ENCODE assay signal across 26 cellular contexts in the genomic region with DNA sequence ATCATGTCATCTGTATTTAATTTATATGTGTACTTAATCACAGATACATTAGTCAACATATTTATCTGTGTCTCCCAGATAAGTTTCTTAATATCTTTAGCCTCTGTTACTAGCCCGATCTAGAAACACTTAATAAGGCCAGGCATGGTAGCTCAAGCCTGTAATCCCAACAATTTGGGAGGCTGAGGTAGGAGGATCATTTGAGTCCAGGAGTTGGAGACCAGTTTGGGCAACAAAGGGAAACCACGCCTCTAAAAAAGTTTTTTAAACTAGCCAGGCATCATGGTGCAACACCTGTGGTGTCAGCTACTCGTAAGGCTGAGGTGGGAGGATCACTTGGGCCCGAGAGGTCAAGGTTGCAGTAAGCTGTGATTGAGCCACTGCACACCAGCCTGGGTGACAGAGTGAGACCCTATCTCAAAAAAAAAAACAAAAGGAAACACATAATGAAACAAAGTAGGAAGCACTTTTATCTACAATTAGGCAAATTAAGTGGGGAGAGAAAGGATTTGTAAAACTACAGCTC.
"Had no signal": no experiment of that assay in that cellular context is flagged by ENCODE, and none has a peak within 500 bp of the region (broad histone marks: within the 10 kb centered on the region; RNA-seq: fewer than 3 reads in every experiment).

No MANE protein-coding gene starts in this region.

- H3K4me3 ChIP-seq: left ventricle myocardium inferior, lung, neural progenitor cell, ovary, right atrium auricular region, skin epidermis, stomach, testis, thyroid gland, transverse colon, upper lobe of right lung had no signal

- H3K27ac ChIP-seq: left ventricle myocardium inferior, neural progenitor cell, neutrophil, ovary, right atrium auricular region, skin epidermis, stomach, testis, thyroid gland, transverse colon, upper lobe of right lung had no signal

- H3K36me3 ChIP-seq: neutrophil, ovary, right atrium auricular region, stomach, thyroid gland, transverse colon, upper lobe of right lung had no signal

- H3K4me1 ChIP-seq: left ventricle myocardium inferior, right atrium auricular region, testis, upper lobe of right lung had no signal

- H3K27me3 ChIP-seq: neural progenitor cell, neutrophil, ovary, right atrium auricular region, stomach, testis, thyroid gland, transverse colon, upper lobe of right lung had no signal

- H3K4me3 Mint-ChIP-seq: mesothelial cell of epicardium; naive B cell; natural killer cell; nephron progenitor cell; neural progenitor cell; stimulated activated naive B cell treated with anti-CD40 and anti-IgM and Interleukin-4, amounts not matched to agents 10 μg/mL and 1 μg/mL and 100 μg/mL, for 72 hours had no signal

- H3K9me3 Mint-ChIP-seq: mesothelial cell of epicardium; naive B cell; natural killer cell; stimulated activated naive B cell treated with anti-CD40 and anti-IgM and Interleukin-4, amounts not matched to agents 10 μg/mL and 1 μg/mL and 100 μg/mL, for 72 hours had no signal

- H3K9me3 ChIP-seq: left ventricle myocardium inferior, neutrophil, ovary, right atrium auricular region, stomach, testis, thyroid gland, transverse colon, upper lobe of right lung had no signal

- DNase-seq: islet precursor cell; left ventricle myocardium inferior; mesendoderm; naive B cell; natural killer cell; nephron progenitor cell; occipital lobe; ovary; stimulated activated CD4-positive, alpha-beta T cell treated with anti-CD3 and anti-CD28 coated beads, Interleukin-12 subunit alpha, Interleukin-12 subunit beta, amount 100 ng/mL, for 4 hours; stimulated activated CD4-positive, alpha-beta T cell treated with anti-CD3 and anti-CD28 coated beads, Interleukin-15, amount 100 ng/mL, for 24 hours; stimulated activated CD4-positive, alpha-beta T cell treated with anti-CD3 and anti-CD28 coated beads, Interleukin-2, amount 100 ng/mL, for 24 hours; stimulated activated CD4-positive, alpha-beta T cell treated with anti-CD3 and anti-CD28 coated beads, Interleukin-4, amount 100 ng/mL, for 1 hour; stimulated activated naive B cell treated with anti-CD40 and anti-IgM and Interleukin-4, amounts not matched to agents 10 μg/mL and 1 μg/mL and 100 μg/mL, for 72 hours; stimulated activated naive CD8-positive, alpha-beta T cell treated with anti-CD3 and anti-CD28 coated beads, Interleukin-15, Interleukin-2, amounts not matched to agents 100 U/mL and 50 U/mL, for 24 hours; stomach; testis; thyroid gland; transverse colon; upper lobe of right lung had no signal

- H3K9ac ChIP-seq: neural progenitor cell had no signal

- H3K27me3 Mint-ChIP-seq: naive B cell; progenitor cell of endocrine pancreas; stimulated activated naive B cell treated with anti-CD40 and anti-IgM and Interleukin-4, amounts not matched to agents 10 μg/mL and 1 μg/mL and 100 μg/mL, for 72 hours had no signal

- H3K36me3 Mint-ChIP-seq: naive B cell, natural killer cell had no signal

- H3K4me1 Mint-ChIP-seq: mesothelial cell of epicardium had no signal

- H3K27ac Mint-ChIP-seq: mesothelial cell of epicardium; natural killer cell; nephron progenitor cell; neural progenitor cell; progenitor cell of endocrine pancreas; stimulated activated naive B cell treated with anti-CD40 and anti-IgM and Interleukin-4, amounts not matched to agents 10 μg/mL and 1 μg/mL and 100 μg/mL, for 72 hours had no signal
